ENCODE assay signal across 30 cellular contexts in genomic region chr2:147543056-147543455, GRCh38.
DNase-seq lines count a peak whose midpoint lies in the region; ATAC-seq lines count a peak whose summit lies in the region.
"Had no signal": no experiment of that assay in that cellular context is flagged by ENCODE, and none has a peak within 500 bp of the region (broad histone marks: within the 10 kb centered on the region; RNA-seq: fewer than 3 reads in every experiment).

No MANE protein-coding gene starts in this region.

- CTCF ChIA-PET in activated naive CD4-positive, alpha-beta T cell treated with anti-CD3 and anti-CD28 coated beads, Interleukin-2, amount 10 ng/mL, durations not matched to agents 7 days and 5 days (lab: Charles Lee), result no interaction called here
- CTCF ChIA-PET in activated CD4-positive, alpha-beta T cell treated with anti-CD3 and anti-CD28 coated beads, Interleukin-2, amount 10 ng/mL, durations not matched to agents 7 days and 5 days (lab: Charles Lee), result no interaction called here

- H3K4me3 Mint-ChIP-seq in activated naive CD4-positive, alpha-beta T cell treated with anti-CD3 and anti-CD28 coated beads, Interleukin-2, amount 10 ng/mL, durations not matched to agents 7 days and 5 days, result no peak overlapping the region
- no peak overlapping the region for H3K4me3 Mint-ChIP-seq in stimulated activated effector memory CD8-positive, alpha-beta T cell treated with anti-CD3 and anti-CD28 coated beads, Interleukin-12 subunit alpha, Interleukin-12 subunit beta, amount 100 ng/mL, for 72 hours
- no peak overlapping the region for H3K4me3 Mint-ChIP-seq in activated CD4-positive, alpha-beta T cell treated with anti-CD3 and anti-CD28 coated beads, Interleukin-2, amount 10 ng/mL, durations not matched to agents 7 days and 5 days
- H3K4me3 Mint-ChIP-seq: activated CD8-positive, alpha-beta T cell treated with anti-CD3 and anti-CD28 coated beads, Interleukin-2, amount 10 ng/mL, durations not matched to agents 7 days and 5 days; endodermal cell; memory B cell; neural crest cell; T-helper 17 cell had no signal

- POLR2A ChIA-PET in activated CD4-positive, alpha-beta T cell treated with anti-CD3 and anti-CD28 coated beads, Interleukin-2, amount 10 ng/mL, durations not matched to agents 7 days and 5 days (lab: Charles Lee), result no interaction called here

- no peak for DNase-seq in activated naive CD4-positive, alpha-beta T cell treated with anti-CD3 and anti-CD28 coated beads, Interleukin-2, amount 10 ng/mL, durations not matched to agents 7 days and 5 days
- DNase-seq in activated naive CD4-positive, alpha-beta T cell (lab: John Stamatoyannopoulos, UW), result no peak
- peak; percentile 22 for DNase-seq in astrocyte of the hippocampus (ENCODE audit: low read depth, low spot score)
- peak; percentile 71 for DNase-seq in kidney tubule cell (ENCODE audit: low spot score)
- no peak for DNase-seq in stimulated activated effector memory CD8-positive, alpha-beta T cell treated with anti-CD3 and anti-CD28 coated beads, Interleukin-12 subunit alpha, Interleukin-12 subunit beta, amount 100 ng/mL, for 72 hours (ENCODE audit: low spot score in 2 of 2)
- no peak for DNase-seq in activated CD8-positive, alpha-beta memory T cell treated with anti-CD3 and anti-CD28 coated beads, Interleukin-2, amount 50 U/mL, for 48 hours
- DNase-seq in activated CD4-positive, alpha-beta T cell treated with anti-CD3 and anti-CD28 coated beads, Interleukin-2, amount 10 ng/mL, durations not matched to agents 7 days and 5 days, result no peak
- DNase-seq: activated CD4-positive, CD25-positive, alpha-beta regulatory T cell treated with anti-CD3 and anti-CD28 coated beads, Interleukin-2, amount 50 U/mL, for 72 hours; activated CD8-positive, alpha-beta T cell treated with anti-CD3 and anti-CD28 coated beads, Interleukin-2, amount 10 ng/mL, durations not matched to agents 7 days and 5 days; activated effector memory CD4-positive, alpha-beta T cell treated with Interleukin-2 at 50 U/mL for 16 hours; Calu3; cerebellar nuclear complex; dermis blood vessel endothelial cell; DMS79 treated with DMSO at 0.1 percent for 48 hours; endodermal cell; KG1; NCI-H2029 treated with DMSO at 0.1 percent for 48 hours; NCI-H526; pancreas; PC-9; retina; SK-N-SH; small intestine; stimulated activated naive CD8-positive, alpha-beta T cell treated with anti-CD3 and anti-CD28 coated beads, Interleukin-15, Interleukin-2, amounts not matched to agents 100 U/mL and 50 U/mL, for 24 hours; T-helper 17 cell had no signal

- ATAC-seq in stimulated activated effector memory CD8-positive, alpha-beta T cell treated with anti-CD3 and anti-CD28 coated beads, Interleukin-12 subunit alpha, Interleukin-12 subunit beta, amount 100 ng/mL, for 72 hours, result peak; percentile 34
- ATAC-seq in GM18517 (IDR thresholded peaks at IDR 0.05; ENCODE audit: unreplicated experiment), result no peak
- ATAC-seq: activated CD8-positive, alpha-beta T cell treated with anti-CD3 and anti-CD28 coated beads, Interleukin-2, amount 10 ng/mL, durations not matched to agents 7 days and 5 days; esophagus mucosa; Right ventricle myocardium inferior; stimulated activated naive CD8-positive, alpha-beta T cell treated with anti-CD3 and anti-CD28 coated beads, Interleukin-15, Interleukin-2, amounts not matched to agents 100 U/mL and 50 U/mL, for 24 hours; T-helper 17 cell had no signal

- H3K4me1 Mint-ChIP-seq in activated naive CD4-positive, alpha-beta T cell treated with anti-CD3 and anti-CD28 coated beads, Interleukin-2, amount 10 ng/mL, durations not matched to agents 7 days and 5 days, result peaks cover 31% of the 10 kb centered on the region
- H3K4me1 Mint-ChIP-seq in stimulated activated effector memory CD8-positive, alpha-beta T cell treated with anti-CD3 and anti-CD28 coated beads, Interleukin-12 subunit alpha, Interleukin-12 subunit beta, amount 100 ng/mL, for 72 hours, result no peaks in the 10 kb centered on the region
- H3K4me1 Mint-ChIP-seq in activated CD4-positive, alpha-beta T cell treated with anti-CD3 and anti-CD28 coated beads, Interleukin-2, amount 10 ng/mL, durations not matched to agents 7 days and 5 days, result peaks cover 13% of the 10 kb centered on the region
- H3K4me1 Mint-ChIP-seq: memory B cell, neural crest cell, T-helper 17 cell had no signal

- H3K9me3 Mint-ChIP-seq in activated naive CD4-positive, alpha-beta T cell treated with anti-CD3 and anti-CD28 coated beads, Interleukin-2, amount 10 ng/mL, durations not matched to agents 7 days and 5 days, result peaks cover 8% of the 10 kb centered on the region
- H3K9me3 Mint-ChIP-seq in stimulated activated effector memory CD8-positive, alpha-beta T cell treated with anti-CD3 and anti-CD28 coated beads, Interleukin-12 subunit alpha, Interleukin-12 subunit beta, amount 100 ng/mL, for 72 hours, result no peaks in the 10 kb centered on the region
- H3K9me3 Mint-ChIP-seq in activated CD4-positive, alpha-beta T cell treated with anti-CD3 and anti-CD28 coated beads, Interleukin-2, amount 10 ng/mL, durations not matched to agents 7 days and 5 days, result peaks cover 5% of the 10 kb centered on the region
- H3K9me3 Mint-ChIP-seq: endodermal cell, memory B cell had no signal

- peak overlapping the region; percentile 50 for H3K27ac Mint-ChIP-seq in activated naive CD4-positive, alpha-beta T cell treated with anti-CD3 and anti-CD28 coated beads, Interleukin-2, amount 10 ng/mL, durations not matched to agents 7 days and 5 days
- H3K27ac Mint-ChIP-seq in stimulated activated effector memory CD8-positive, alpha-beta T cell treated with anti-CD3 and anti-CD28 coated beads, Interleukin-12 subunit alpha, Interleukin-12 subunit beta, amount 100 ng/mL, for 72 hours, result no peak overlapping the region
- H3K27ac Mint-ChIP-seq in activated CD4-positive, alpha-beta T cell treated with anti-CD3 and anti-CD28 coated beads, Interleukin-2, amount 10 ng/mL, durations not matched to agents 7 days and 5 days, result no peak overlapping the region
- H3K27ac Mint-ChIP-seq: activated CD8-positive, alpha-beta T cell treated with anti-CD3 and anti-CD28 coated beads, Interleukin-2, amount 10 ng/mL, durations not matched to agents 7 days and 5 days; endodermal cell; memory B cell; T-helper 17 cell had no signal

- no peaks in the 10 kb centered on the region for H3K27me3 Mint-ChIP-seq in activated naive CD4-positive, alpha-beta T cell treated with anti-CD3 and anti-CD28 coated beads, Interleukin-2, amount 10 ng/mL, durations not matched to agents 7 days and 5 days
- H3K27me3 Mint-ChIP-seq in activated CD4-positive, alpha-beta T cell treated with anti-CD3 and anti-CD28 coated beads, Interleukin-2, amount 10 ng/mL, durations not matched to agents 7 days and 5 days, result no peaks in the 10 kb centered on the region
- H3K27me3 Mint-ChIP-seq: memory B cell, T-helper 17 cell had no signal

- H3K36me3 Mint-ChIP-seq in activated naive CD4-positive, alpha-beta T cell treated with anti-CD3 and anti-CD28 coated beads, Interleukin-2, amount 10 ng/mL, durations not matched to agents 7 days and 5 days, result peaks cover 4% of the 10 kb centered on the region
- H3K36me3 Mint-ChIP-seq in stimulated activated effector memory CD8-positive, alpha-beta T cell treated with anti-CD3 and anti-CD28 coated beads, Interleukin-12 subunit alpha, Interleukin-12 subunit beta, amount 100 ng/mL, for 72 hours, result no peaks in the 10 kb centered on the region
- H3K36me3 Mint-ChIP-seq in activated CD4-positive, alpha-beta T cell treated with anti-CD3 and anti-CD28 coated beads, Interleukin-2, amount 10 ng/mL, durations not matched to agents 7 days and 5 days (ENCODE audit: low read depth), result no peaks in the 10 kb centered on the region
- H3K36me3 Mint-ChIP-seq: memory B cell had no signal

Comparison
In these comparisons a context has a peak if more than half of its experiments do, and no peak if none do; other contexts are left out.
1. DNase-seq: peak in astrocyte of the hippocampus (single experiment) and kidney tubule cell (single experiment); none in activated naive CD4-positive, alpha-beta T cell treated with anti-CD3 and anti-CD28 coated beads, Interleukin-2, amount 10 ng/mL, durations not matched to agents 7 days and 5 days (single experiment), activated naive CD4-positive, alpha-beta T cell (0 of 4), stimulated activated effector memory CD8-positive, alpha-beta T cell treated with anti-CD3 and anti-CD28 coated beads, Interleukin-12 subunit alpha, Interleukin-12 subunit beta, amount 100 ng/mL, for 72 hours (0 of 2), activated CD8-positive, alpha-beta memory T cell treated with anti-CD3 and anti-CD28 coated beads, Interleukin-2, amount 50 U/mL, for 48 hours (single experiment) and activated CD4-positive, alpha-beta T cell treated with anti-CD3 and anti-CD28 coated beads, Interleukin-2, amount 10 ng/mL, durations not matched to agents 7 days and 5 days (single experiment).